ENCODE assay signal across 8 cellular contexts in genomic region chr3:66582721-66583141, GRCh38.
DNase-seq lines count a peak whose midpoint lies in the region; ATAC-seq and TF ChIP-seq lines count a peak whose summit lies in the region.

No MANE protein-coding gene starts in this region.

- H3K4me3 Mint-ChIP-seq in neural crest cell, result no peak overlapping the region
- H3K4me3 Mint-ChIP-seq in progenitor cell of endocrine pancreas (ENCODE audit: low read depth), result no peak overlapping the region

- peak; percentile 89 for ATAC-seq in GM19463 (IDR thresholded peaks at IDR 0.05; ENCODE audit: unreplicated experiment)
- ATAC-seq in HG03521 (IDR thresholded peaks at IDR 0.05; ENCODE audit: unreplicated experiment), result peak; percentile 89

- H3K27me3 Mint-ChIP-seq in neural crest cell (ENCODE audit: low read depth), result no peaks in the 10 kb centered on the region
- H3K27me3 Mint-ChIP-seq in progenitor cell of endocrine pancreas, result peaks cover 17% of the 10 kb centered on the region

- TF ChIP-seq CTCF in neural crest cell (conservative IDR thresholded peaks at IDR 0.05), result no peak
- no peak for TF ChIP-seq CTCF in progenitor cell of endocrine pancreas (IDR thresholded peaks at IDR 0.05; ENCODE audit: unreplicated experiment)

- peaks cover 39% of the 10 kb centered on the region for H3K4me1 Mint-ChIP-seq in neural crest cell
- H3K4me1 Mint-ChIP-seq in progenitor cell of endocrine pancreas (ENCODE audit: low read depth), result peaks cover 2% of the 10 kb centered on the region

- H3K27ac Mint-ChIP-seq in neural crest cell (ENCODE audit: unreplicated experiment) (peak overlapping the region; percentile 13), progenitor cell of endocrine pancreas (no peak overlapping the region)

- H3K9me3 Mint-ChIP-seq in neural crest cell (peaks cover 13% of the 10 kb centered on the region), progenitor cell of endocrine pancreas (ENCODE audit: low read depth) (peaks cover 15% of the 10 kb centered on the region)

- H3K36me3 Mint-ChIP-seq in neural crest cell (ENCODE audit: low read depth) (peaks cover 6% of the 10 kb centered on the region), progenitor cell of endocrine pancreas (ENCODE audit: insufficient read depth) (peaks cover 1% of the 10 kb centered on the region)

- DNase-seq in AG08395 (ENCODE audit: low spot score) (peak; percentile 61), neural crest cell (ENCODE audit: low read depth, low spot score) (no peak), DMS153 treated with DMSO at 0.1 percent for 48 hours (lab: John Stamatoyannopoulos, UW; ENCODE audit: unreplicated experiment) (no peak), progenitor cell of endocrine pancreas (ENCODE audit: low spot score, unreplicated experiment) (no peak), inferior parietal cortex (ENCODE audit: extremely low spot score) (no peak)
- DNase-seq in activated CD8-positive, alpha-beta memory T cell treated with anti-CD3 and anti-CD28 coated beads for 48 hours (ENCODE audit: low read depth in 2 of 3, low spot score in 2 of 3), result peak in 2 of 3 experiments; percentile 1 to 14

Comparison
In these comparisons a context has a peak if more than half of its experiments do, and no peak if none do; other contexts are left out.
1. DNase-seq: peak in AG08395 (single experiment) and activated CD8-positive, alpha-beta memory T cell treated with anti-CD3 and anti-CD28 coated beads for 48 hours (2 of 3); none in neural crest cell (single experiment), DMS153 treated with DMSO at 0.1 percent for 48 hours (single experiment), progenitor cell of endocrine pancreas (single experiment) and inferior parietal cortex (single experiment).